ENCODE assay signal across 21 cellular contexts in genomic region chr1:200506471-200506870, GRCh38.
DNase-seq lines count a peak whose midpoint lies in the region; ATAC-seq, FAIRE-seq and TF ChIP-seq lines count a peak whose summit lies in the region.
"Had no signal": no experiment of that assay in that cellular context is flagged by ENCODE, and none has a peak within 500 bp of the region (broad histone marks: within the 10 kb centered on the region; RNA-seq: fewer than 3 reads in every experiment).

No MANE protein-coding gene starts in this region.

- H3K79me2 ChIP-seq in K562 (ENCODE audit: control insufficient read depth, insufficient read depth, low read length), result no peaks in the 10 kb centered on the region

- DNase-seq in ELF-1 (ENCODE audit: low read depth, low spot score) (peak; percentile 55), HEK293T (ENCODE audit: extremely low spot score) (peak; percentile 43), NCI-H2227 treated with DMSO at 0.1 percent for 48 hours (lab: John Stamatoyannopoulos, UW) (peak; percentile 89), K562 (ENCODE audit: extremely low read depth in 1 of 4, low spot score in 3 of 4) (no peak), T1000 (lab: John Stamatoyannopoulos, UW) (no peak), chondrocyte (ENCODE audit: low spot score) (no peak)
- no peak for DNase-seq in activated CD4-positive, alpha-beta T cell treated with anti-CD3 and anti-CD28 coated beads for 4 hours
- DNase-seq: 8988T; CD4-positive, alpha-beta memory T cell; DMS153; DMS79; GM23248; HCEC 1CT; IMR-90 had no signal

- H3K9me3 ChIP-seq in K562 (replicated peaks; ENCODE audit: control insufficient read depth, insufficient read depth, low read depth, low read length), result no peaks in the 10 kb centered on the region
- H3K9me3 ChIP-seq: BLaER1 had no signal

- H3K4me3 ChIP-seq in K562, result no peak overlapping the region
- H3K4me3 ChIP-seq: BLaER1, GM12878, GM23248 had no signal

- POLR2A ChIA-PET in HEK293T (lab: Yijun Ruan, JAX) (interaction anchor here (1.8 kb wide), 1 partner anchor 16 kb away, joined by 5 read pairs; no protein-coding TSS in a partner anchor), K562 (lab: Yijun Ruan, JAX) (interaction anchor here (0.6 kb wide), 1 partner anchor 20 kb away, joined by 3 read pairs; no protein-coding TSS in a partner anchor)

- no peak overlapping the region for H3K27ac Mint-ChIP-seq in chondrocyte (ENCODE audit: unreplicated experiment)

- no peaks in the 10 kb centered on the region for H4K20me1 ChIP-seq in K562 (replicated peaks; ENCODE audit: control insufficient read depth, insufficient read depth, low read length)
- H4K20me1 ChIP-seq: BLaER1 had no signal

- in situ Hi-C loops in K562 (cut with MboI), result loop anchor here (25.0 kb wide), 1 partner anchor 1744 kb away; no protein-coding TSS in a partner anchor

- H2AFZ ChIP-seq in K562 (ENCODE audit: low read depth, low read length), result 0 out of 2 replicates have a peak overlapping the region, but pooled peaks have one; percentile 19
- H2AFZ ChIP-seq: GM23248 had no signal

- WGBS in K562 (ENCODE audit: insufficient coverage, low coverage, missing lambda C conversion rate), result under 1% methylated on average over 12 of the region's 12 CpGs

- peaks cover 40% of the 10 kb centered on the region for H3K27me3 Mint-ChIP-seq in chondrocyte (ENCODE audit: low read depth)

- H3K4me1 ChIP-seq in K562 (replicated peaks in 1 of 2; ENCODE audit: control insufficient read depth in 2 of 2, insufficient read depth in 2 of 2, low read length in 2 of 2), result 0 out of 5 replicates have a peak, but pooled peaks cover 0 to 2% of the 10 kb centered on the region in 2 experiments
- H3K4me1 ChIP-seq: BLaER1 had no signal

- H3K9ac ChIP-seq in K562 (ENCODE audit: insufficient read depth in 1 of 2, low read depth in 2 of 2, low read length in 2 of 2), result no peak overlapping the region
- H3K9ac ChIP-seq: BLaER1, GM23248 had no signal

- CTCF ChIA-PET in HEK293T (lab: Yijun Ruan, JAX), result interaction anchor here (0.8 to 1.1 kb wide), 2 partner anchors 12 to 17 kb away, joined by 3 read pairs; no protein-coding TSS in a partner anchor
- CTCF ChIA-PET in K562 (lab: Yijun Ruan, JAX; ENCODE audit: low intra/inter-chr PET ratio), result no interaction called here

- H3K36me3 ChIP-seq in K562 (ENCODE audit: control insufficient read depth, insufficient read depth, low read length), result no peaks in the 10 kb centered on the region
- H3K36me3 ChIP-seq: BLaER1 had no signal

- FAIRE-seq in K562 (lab: Jason Lieb, UNC), result no peak
- FAIRE-seq: GM12878, GM19239, H54, HTR-8/SVneo had no signal

- H3K27ac ChIP-seq in K562 (ENCODE audit: extremely low read depth, low read depth, low read length), result no peak overlapping the region
- H3K27ac ChIP-seq: BLaER1, GM23248 had no signal

- intact Hi-C loops in K562 (cut with micrococcal nuclease), result no loop called here

- no TSS peak for BruUV-seq in K562 (replicated peaks; lab: Mats Ljungman, UMichigan)

- H3K27me3 ChIP-seq in K562 (ENCODE audit: control insufficient read depth in 2 of 2, insufficient read depth in 2 of 2, low read length in 2 of 2), result peaks cover 11 to 15% of the 10 kb centered on the region in 2 experiments
- H3K27me3 ChIP-seq: BLaER1 had no signal

- TF ChIP-seq RAD21 in K562 (CRISPR knock-in tag; conservative IDR thresholded peaks at IDR 0.05 in 1 of 2, IDR thresholded peaks at IDR 0.05 in 1 of 2), result no peak

- no peak for TF ChIP-seq CTCF in K562 (IDR thresholded peaks at IDR 0.05 in 2 of 3, conservative IDR thresholded peaks at IDR 0.05 in 1 of 3; ENCODE audit: insufficient read depth in 2 of 3, low read depth in 1 of 3, low read length in 3 of 3)
- no peak for TF ChIP-seq CTCF in chondrocyte (IDR thresholded peaks at IDR 0.05)

- TF ChIP-seq EP300 in K562 (IDR thresholded peaks at IDR 0.05; ENCODE audit: low read length), result no peak

- H3K9me3 Mint-ChIP-seq in chondrocyte (ENCODE audit: low read depth), result no peaks in the 10 kb centered on the region
- H3K9me3 Mint-ChIP-seq: CD4-positive, alpha-beta memory T cell had no signal

- no peak overlapping the region; the same call in 1 of the 2 replicates for H3K4me2 ChIP-seq in K562 (ENCODE audit: insufficient read depth, low read length)
- H3K4me2 ChIP-seq: BLaER1 had no signal

- H3K9me1 ChIP-seq in K562 (ENCODE audit: control insufficient read depth, insufficient read depth, low read length), result no peaks in the 10 kb centered on the region

- H3K36me3 Mint-ChIP-seq in chondrocyte (ENCODE audit: low read depth), result no peaks in the 10 kb centered on the region
- H3K36me3 Mint-ChIP-seq: CD14-positive monocyte; CD4-positive, alpha-beta memory T cell had no signal

- no peak overlapping the region for H3K4me3 Mint-ChIP-seq in chondrocyte (ENCODE audit: unreplicated experiment)
- H3K4me3 Mint-ChIP-seq: CD14-positive monocyte; CD4-positive, alpha-beta memory T cell had no signal

- TF ChIP-seq POLR2A in K562 (conservative IDR thresholded peaks at IDR 0.05), result no peak

- peaks cover 6% of the 10 kb centered on the region for H3K4me1 Mint-ChIP-seq in chondrocyte (ENCODE audit: low read depth)

- ATAC-seq in K562, result 0 out of 3 replicates have a peak, but pooled peaks have one; percentile 10
- no peak for ATAC-seq in GM19324 (IDR thresholded peaks at IDR 0.05; ENCODE audit: low FRiP score, unreplicated experiment)
- ATAC-seq: GM12878 had no signal

TF ChIP-seq in HEK293T, 16 proteins besides CTCF, POLR2A, EP300 and RAD21:
- TF ChIP-seq FOXM1 (IDR thresholded peaks at IDR 0.05; ENCODE audit: borderline replicate concordance), result no peak
- no peak for TF ChIP-seq NFRKB (IDR thresholded peaks at IDR 0.05)
- no peak for TF ChIP-seq ELF4 (IDR thresholded peaks at IDR 0.05)
- TF ChIP-seq PKNOX1 (IDR thresholded peaks at IDR 0.05), result peak; percentile 81

TF ChIP-seq in K562, 482 proteins besides CTCF, POLR2A, EP300 and RAD21:
- TF ChIP-seq CBFA2T3 (IDR thresholded peaks at IDR 0.05), result no peak
- peak in 1 of 3 experiments; percentile 14 for TF ChIP-seq YY1 (IDR thresholded peaks at IDR 0.05; ENCODE audit: borderline replicate concordance in 1 of 3, control insufficient read depth in 1 of 3, extremely low read depth in 1 of 3, insufficient read depth in 3 of 3, insufficient read length in 1 of 3, insufficient replicate concordance in 2 of 3, low read depth in 1 of 3, low read length in 2 of 3)

Comparison
In these comparisons a context has a peak if more than half of its experiments do, and no peak if none do; other contexts are left out.
1. DNase-seq: peak in ELF-1 (single experiment), HEK293T (single experiment) and NCI-H2227 treated with DMSO at 0.1 percent for 48 hours (single experiment); none in K562 (0 of 4), T1000 (single experiment), activated CD4-positive, alpha-beta T cell treated with anti-CD3 and anti-CD28 coated beads for 4 hours (0 of 2) and chondrocyte (single experiment).